ENCODE assay signal across 22 cellular contexts in genomic region chr6:149470948-149471347, GRCh38.
"Had no signal": no experiment of that assay in that cellular context is flagged by ENCODE, and none has a peak within 500 bp of the region (broad histone marks: within the 10 kb centered on the region; RNA-seq: fewer than 3 reads in every experiment).

No MANE protein-coding gene starts in this region.

- H3K36me3 ChIP-seq: adrenal gland, gastrocnemius medialis, left ventricle myocardium inferior, neutrophil, sigmoid colon, transverse colon, vagina had no signal

- H3K4me3 Mint-ChIP-seq: activated CD4-positive, alpha-beta T cell treated with anti-CD3 and anti-CD28 coated beads, Interleukin-2, amount 10 ng/mL, durations not matched to agents 24 days and 14 days; activated CD8-positive, alpha-beta T cell treated with anti-CD3 and anti-CD28 coated beads for 36 hours; natural killer cell had no signal

- H3K27me3 ChIP-seq: adrenal gland, gastrocnemius medialis, neutrophil, sigmoid colon, transverse colon, vagina had no signal

- H3K4me1 Mint-ChIP-seq: natural killer cell had no signal

- H3K9me3 ChIP-seq: adrenal gland, gastrocnemius medialis, left ventricle myocardium inferior, neutrophil, sigmoid colon, transverse colon, vagina had no signal

- H3K4me3 ChIP-seq: adrenal gland, gastrocnemius medialis, left ventricle myocardium inferior, sigmoid colon, transverse colon, vagina had no signal

- ATAC-seq: esophagus mucosa, gastrocnemius medialis, natural killer cell had no signal

- H3K79me2 ChIP-seq: parathyroid adenoma had no signal

- H3K36me3 Mint-ChIP-seq: natural killer cell had no signal

- H3K4me1 ChIP-seq: adrenal gland, gastrocnemius medialis had no signal

- H3K27ac Mint-ChIP-seq: natural killer cell had no signal

- H3K9me3 Mint-ChIP-seq: activated CD4-positive, alpha-beta T cell treated with anti-CD3 and anti-CD28 coated beads, Interleukin-2, amount 10 ng/mL, durations not matched to agents 24 days and 14 days; activated CD8-positive, alpha-beta T cell treated with anti-CD3 and anti-CD28 coated beads for 36 hours; activated naive CD4-positive, alpha-beta T cell treated with anti-CD3 and anti-CD28 coated beads, Interleukin-2, amount 50 U/mL, for 72 hours; natural killer cell had no signal

- DNase-seq: activated CD4-positive, alpha-beta T cell treated with anti-CD3 and anti-CD28 coated beads, Interleukin-2, amount 10 ng/mL, durations not matched to agents 24 days and 14 days; activated CD8-positive, alpha-beta T cell treated with anti-CD3 and anti-CD28 coated beads for 36 hours; activated effector memory CD4-positive, alpha-beta T cell treated with Interleukin-2 at 50 U/mL for 16 hours; activated T-cell treated with anti-CD3 and anti-CD28 coated beads, Interleukin-2, amount 50 U/mL, for 1 hour; adrenal gland; effector CD4-positive, alpha-beta T cell; gastrocnemius medialis; head of caudate nucleus; left ventricle myocardium inferior; mesendoderm; natural killer cell; sigmoid colon; stimulated activated CD4-positive, alpha-beta T cell treated with anti-CD3 and anti-CD28 coated beads, Interleukin-4, amount 100 ng/mL, for 4 hours; stimulated activated naive CD4-positive, alpha-beta T cell; substantia nigra; T-helper 9 cell; transverse colon had no signal

- H3K27ac ChIP-seq: adrenal gland, gastrocnemius medialis, left ventricle myocardium inferior, neutrophil, parathyroid adenoma, sigmoid colon, transverse colon, vagina had no signal

- H3K27me3 Mint-ChIP-seq: activated CD4-positive, alpha-beta T cell treated with anti-CD3 and anti-CD28 coated beads, Interleukin-2, amount 10 ng/mL, durations not matched to agents 24 days and 14 days; activated CD8-positive, alpha-beta T cell treated with anti-CD3 and anti-CD28 coated beads for 36 hours had no signal

- H2AFZ ChIP-seq: parathyroid adenoma had no signal
